ENCODE assay signal across 8 cellular contexts in the genomic region with DNA sequence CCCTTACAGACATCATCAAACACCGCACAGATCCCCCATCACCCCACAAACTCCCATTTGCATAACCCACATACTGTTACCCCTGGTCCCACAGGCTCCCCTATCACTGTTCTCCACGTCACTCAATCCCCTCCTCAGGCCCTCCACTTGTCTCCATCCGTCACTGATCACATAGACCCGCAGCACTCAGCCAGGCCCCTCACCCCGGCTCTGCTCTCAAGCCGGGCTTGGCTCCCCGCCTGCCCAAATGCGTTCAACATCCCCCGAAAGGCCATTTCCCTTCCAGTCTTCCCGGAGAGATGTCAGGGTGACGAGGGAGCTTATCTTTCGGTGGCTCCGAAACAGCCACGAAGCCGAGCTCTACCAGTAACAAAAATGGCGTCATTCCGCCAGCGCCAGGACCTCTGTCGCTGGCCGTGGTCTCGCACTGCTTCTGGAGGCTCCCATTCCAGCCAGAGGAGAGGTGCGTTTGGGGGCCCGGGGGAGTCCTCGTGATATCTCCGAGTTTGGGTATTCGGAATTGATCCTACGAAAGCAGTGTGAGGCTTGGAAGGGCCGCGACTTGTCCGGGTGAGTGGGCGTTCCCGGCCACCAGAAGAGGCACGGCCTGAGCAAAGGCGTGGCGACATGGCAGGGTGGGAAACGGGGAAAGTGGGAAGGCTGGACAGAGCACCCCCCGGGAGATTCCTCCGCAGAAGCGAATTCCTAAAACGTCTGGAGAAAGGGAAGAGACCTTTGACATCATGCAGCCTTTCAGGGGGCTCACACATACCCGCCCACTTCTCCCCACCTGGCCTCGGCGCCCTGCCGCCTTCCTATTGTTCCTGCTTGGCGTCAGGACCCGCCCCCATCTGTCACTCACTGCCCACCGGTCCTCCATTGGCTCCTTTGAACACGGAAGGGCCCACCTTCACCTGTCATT. TPM values are rescaled to one million over a fixed set of nuclear protein-coding genes. Genes with fewer than 3 reads are reported as not detected.
DNase-seq lines count a peak whose midpoint lies in the region; TF ChIP-seq lines count a peak whose summit lies in the region.

A gene (minus strand): TSS at position 577 of the 922 bp plus-strand sequence. CDS start 4,754 bp downstream, outside the sequence.

- in situ Hi-C loops in HAP-1 (cut with MboI; ENCODE audit: low sequenced_read_pairs), result no loop called here

- H3K4me3 ChIP-seq in cardiac fibroblast (replicated peaks in 1 of 2; ENCODE audit: low read depth in 2 of 2, low read length in 2 of 2), result peak within 1 kb of the TSS; percentile 58 to 59
- peak within 1 kb of the TSS; percentile 37 to 63 (median 53) for H3K4me3 ChIP-seq in skin epidermis
- H3K4me3 ChIP-seq in HAP-1, result no peak within 1 kb of the TSS

- H3K9me3 ChIP-seq in HAP-1, result no peaks in the 10 kb centered on the region

- no peaks in the 10 kb centered on the region for H3K36me3 ChIP-seq in HAP-1 (replicated peaks)

- no peaks in the 10 kb centered on the region for H3K4me1 ChIP-seq in HAP-1

- H3K27ac ChIP-seq in VCaP (peak within 1 kb of the TSS; percentile 86), skin epidermis (peak within 1 kb of the TSS in 20 of 21 experiments; percentile 60 to 92 (median 87))

- peak; percentile 78 for DNase-seq in Daoy (ENCODE audit: low read depth)
- DNase-seq in H4 (ENCODE audit: low spot score), result peak; percentile 76
- peak; percentile 32 to 84 (median 79) for DNase-seq in NCI-H1417 (lab: John Stamatoyannopoulos, UW)
- DNase-seq in cardiac fibroblast (ENCODE audit: low read depth in 2 of 2), result peak; percentile 42 to 62
- peak; percentile 47 for DNase-seq in inferior parietal cortex (ENCODE audit: extremely low spot score)
- no peak for DNase-seq in HAP-1 (ENCODE audit: low spot score in 2 of 2)

- H3K27me3 ChIP-seq in HAP-1 (ENCODE audit: low read depth), result 0 out of 2 replicates have a peak, but pooled peaks cover 3% of the 10 kb centered on the region

- TF ChIP-seq CTCF in VCaP (conservative IDR thresholded peaks at IDR 0.05) (no peak), cardiac fibroblast (IDR thresholded peaks at IDR 0.05; ENCODE audit: low read depth, low read length) (no peak)

RNA-seq across cellular contexts. Expression of the gene that starts here (rescaled TPM):
- total RNA-seq in Daoy (2014; rRNA removed; shearing (Covaris generic)), result 1.3 and 1.6 TPM in 2 replicates
- 4.4 and 4.5 TPM in 2 replicates for total RNA-seq in H4 (2014; rRNA removed; shearing (Covaris generic))

Comparison
In these comparisons a context has a peak if more than half of its experiments do, and no peak if none do; other contexts are left out.
1. DNase-seq: peak in Daoy (single experiment), H4 (single experiment), NCI-H1417 (3 of 3), cardiac fibroblast (2 of 2) and inferior parietal cortex (single experiment); none in HAP-1 (0 of 2).